Comparison of ENCODE assay signal across 21 cellular contexts in genomic region chr16:85607796-85608514, GRCh38. TPM values are rescaled to one million over a fixed set of nuclear protein-coding genes. Genes with fewer than 3 reads are reported as not detected.
DNase-seq lines count a peak whose midpoint lies in the region; ATAC-seq and TF ChIP-seq lines count a peak whose summit lies in the region.
"Had no signal": no experiment of that assay in that cellular context is flagged by ENCODE, and none has a peak within 500 bp of the region (broad histone marks: within the 10 kb centered on the region; RNA-seq: fewer than 3 reads in every experiment).

No MANE protein-coding gene starts in this region.

- H3K27ac ChIP-seq in mucosa of rectum (ENCODE audit: low read depth in 2 of 2, low read length in 2 of 2) (peak overlapping the region; percentile 63 to 66), caudate nucleus (ENCODE audit: low read depth, low read length) (no peak overlapping the region)
- H3K27ac ChIP-seq: esophagus muscularis mucosa, right atrium auricular region, thoracic aorta had no signal

- no peaks in the 10 kb centered on the region for H3K36me3 ChIP-seq in mucosa of rectum (ENCODE audit: control insufficient read depth in 2 of 2, insufficient read depth in 2 of 2, low read length in 2 of 2)
- H3K36me3 ChIP-seq: esophagus muscularis mucosa, heart left ventricle, right atrium auricular region, thoracic aorta had no signal

- peak overlapping the region in 1 of 2 donors; percentile 44 for H3K27ac Mint-ChIP-seq in natural killer cell
- H3K27ac Mint-ChIP-seq in natural killer cell treated with Interleukin-12 subunit alpha and Interleukin-12 subunit beta and Interleukin-15 and Interleukin-18, amount 100 ng/mL, for 72 hours: no peak overlapping the region
- peak overlapping the region; percentile 23; the same call in 1 of the 2 replicates for H3K27ac Mint-ChIP-seq in WTC11
- H3K27ac Mint-ChIP-seq in activated T-cell treated with anti-CD3 and anti-CD28 coated beads, Interleukin-2, amount 50 U/mL, for 72 hours: no peak overlapping the region

- CTCF ChIA-PET in WTC11 (lab: Charles Lee): interaction anchor here (0.6 to 3.7 kb wide), 22 partner anchors 8 to 192 kb away, joined by 3 to 49 read pairs (median 8); no protein-coding TSS in a partner anchor

- peak overlapping the region; percentile 25 for H3K4me3 Mint-ChIP-seq in natural killer cell
- no peak overlapping the region for H3K4me3 Mint-ChIP-seq in natural killer cell treated with Interleukin-12 subunit alpha and Interleukin-12 subunit beta and Interleukin-15 and Interleukin-18, amount 100 ng/mL, for 72 hours
- H3K4me3 Mint-ChIP-seq in WTC11: peak overlapping the region; percentile 64
- no peak overlapping the region for H3K4me3 Mint-ChIP-seq in activated T-cell treated with anti-CD3 and anti-CD28 coated beads, Interleukin-2, amount 50 U/mL, for 72 hours

- no peaks in the 10 kb centered on the region for H3K9me3 ChIP-seq in mucosa of rectum (ENCODE audit: control insufficient read depth in 2 of 2, low read length in 2 of 2)
- H3K9me3 ChIP-seq: esophagus muscularis mucosa, heart left ventricle, right atrium auricular region, thoracic aorta had no signal

- H3K9ac ChIP-seq in mucosa of rectum (ENCODE audit: low read depth in 1 of 2, low read length in 2 of 2): peak overlapping the region; percentile 32 to 61

- POLR2A ChIA-PET in WTC11 (lab: Charles Lee): interaction anchor here (1.2 to 3.3 kb wide), 4 partner anchors 45 to 56 kb away, joined by 4 to 20 read pairs (median 5); no protein-coding TSS in a partner anchor

- no peaks in the 10 kb centered on the region for H3K27me3 ChIP-seq in mucosa of rectum (ENCODE audit: control insufficient read depth in 2 of 2, insufficient read depth in 2 of 2, low read length in 2 of 2)
- H3K27me3 ChIP-seq: esophagus muscularis mucosa, heart left ventricle, right atrium auricular region had no signal

- H3K27me3 Mint-ChIP-seq in natural killer cell (ENCODE audit: low read depth in 2 of 2): no peaks in the 10 kb centered on the region
- no peaks in the 10 kb centered on the region for H3K27me3 Mint-ChIP-seq in natural killer cell treated with Interleukin-12 subunit alpha and Interleukin-12 subunit beta and Interleukin-15 and Interleukin-18, amount 100 ng/mL, for 72 hours
- peaks cover 17% of the 10 kb centered on the region for H3K27me3 Mint-ChIP-seq in WTC11 (ENCODE audit: low read depth)
- no peaks in the 10 kb centered on the region for H3K27me3 Mint-ChIP-seq in activated T-cell treated with anti-CD3 and anti-CD28 coated beads, Interleukin-2, amount 50 U/mL, for 72 hours (ENCODE audit: low read depth)
- H3K27me3 Mint-ChIP-seq: IgD-negative memory B cell had no signal

- no peak for ATAC-seq in natural killer cell
- ATAC-seq in natural killer cell treated with Interleukin-12 subunit alpha and Interleukin-12 subunit beta and Interleukin-15 and Interleukin-18, amount 100 ng/mL, for 72 hours: no peak
- no peak for ATAC-seq in WTC11
- ATAC-seq in activated T-cell treated with anti-CD3 and anti-CD28 coated beads, Interleukin-2, amount 50 U/mL, for 72 hours (replicated peaks in 1 of 2): no peak
- ATAC-seq: heart left ventricle; left lobe of liver; naive thymus-derived CD4-positive, alpha-beta T cell; PC-3 had no signal

- TF ChIP-seq CTCF in natural killer cell (IDR thresholded peaks at IDR 0.05): no peak
- TF ChIP-seq CTCF in WTC11 (IDR thresholded peaks at IDR 0.05): no peak

- H3K4me1 Mint-ChIP-seq in natural killer cell (peaks cover 31 to 64% of the 10 kb centered on the region in 2 donors), WTC11 (peaks cover 59% of the 10 kb centered on the region)
- peaks cover 37 to 53% of the 10 kb centered on the region in 2 donors for H3K4me1 Mint-ChIP-seq in natural killer cell treated with Interleukin-12 subunit alpha and Interleukin-12 subunit beta and Interleukin-15 and Interleukin-18, amount 100 ng/mL, for 72 hours (ENCODE audit: low read depth in 2 of 2)
- peaks cover 26% of the 10 kb centered on the region for H3K4me1 Mint-ChIP-seq in activated T-cell treated with anti-CD3 and anti-CD28 coated beads, Interleukin-2, amount 50 U/mL, for 72 hours (ENCODE audit: low read depth)

- peaks cover 42 to 53% of the 10 kb centered on the region in 2 donors for H3K4me1 ChIP-seq in mucosa of rectum (ENCODE audit: control insufficient read depth in 2 of 2, insufficient read depth in 2 of 2, low read length in 2 of 2)

- no peak overlapping the region for H3K4me3 ChIP-seq in mucosa of rectum (ENCODE audit: low read length in 2 of 2)
- H3K4me3 ChIP-seq: right atrium auricular region, thoracic aorta had no signal

- intact Hi-C loops in natural killer cell (cut with micrococcal nuclease): no loop called here
- intact Hi-C loops in posterior cingulate gyrus (cut with DNase I): no loop called here

- H3K9me3 Mint-ChIP-seq in natural killer cell (no peaks in the 10 kb centered on the region), WTC11 (no peaks in the 10 kb centered on the region)
- H3K9me3 Mint-ChIP-seq in natural killer cell treated with Interleukin-12 subunit alpha and Interleukin-12 subunit beta and Interleukin-15 and Interleukin-18, amount 100 ng/mL, for 72 hours: no peaks in the 10 kb centered on the region
- no peaks in the 10 kb centered on the region for H3K9me3 Mint-ChIP-seq in activated T-cell treated with anti-CD3 and anti-CD28 coated beads, Interleukin-2, amount 50 U/mL, for 72 hours
- H3K9me3 Mint-ChIP-seq: IgD-negative memory B cell had no signal

- DNase-seq in natural killer cell (no peak), WTC11 (ENCODE audit: low spot score) (no peak), amygdala (lab: John Stamatoyannopoulos, UW) (no peak), caudate nucleus (lab: John Stamatoyannopoulos, UW) (no peak), posterior cingulate gyrus (no peak)
- no peak for DNase-seq in natural killer cell treated with Interleukin-12 subunit alpha and Interleukin-12 subunit beta and Interleukin-15 and Interleukin-18, amount 100 ng/mL, for 72 hours (ENCODE audit: low spot score)
- no peak for DNase-seq in activated T-cell treated with anti-CD3 and anti-CD28 coated beads, Interleukin-2, amount 50 U/mL, for 72 hours
- DNase-seq: activated CD8-positive, alpha-beta memory T cell treated with anti-CD3 and anti-CD28 coated beads for 24 hours; activated gamma-delta T cell; cortex of kidney; heart left ventricle; naive thymus-derived CD4-positive, alpha-beta T cell; NCI-H446; PC-3; stimulated activated CD4-positive, alpha-beta T cell treated with anti-CD3 and anti-CD28 coated beads, Interleukin-1b, Interleukin-23, amount 100 ng/mL, for 48 hours had no signal

- H3K36me3 Mint-ChIP-seq in natural killer cell (no peaks in the 10 kb centered on the region), WTC11 (no peaks in the 10 kb centered on the region)
- no peaks in the 10 kb centered on the region for H3K36me3 Mint-ChIP-seq in natural killer cell treated with Interleukin-12 subunit alpha and Interleukin-12 subunit beta and Interleukin-15 and Interleukin-18, amount 100 ng/mL, for 72 hours
- H3K36me3 Mint-ChIP-seq in activated T-cell treated with anti-CD3 and anti-CD28 coated beads, Interleukin-2, amount 50 U/mL, for 72 hours (ENCODE audit: insufficient read depth in 2 of 2): no peaks in the 10 kb centered on the region
- H3K36me3 Mint-ChIP-seq: IgD-negative memory B cell had no signal

TF ChIP-seq in WTC11, 78 proteins besides CTCF, POLR2A, EP300 and RAD21:
- TF ChIP-seq HMGXB4 (CRISPR knock-in tag; IDR thresholded peaks at IDR 0.05) (no peak), ZNF317 (CRISPR knock-in tag; IDR thresholded peaks at IDR 0.05; ENCODE audit: borderline replicate concordance, low read depth) (no peak), ZNF512 (CRISPR knock-in tag; IDR thresholded peaks at IDR 0.05; ENCODE audit: borderline replicate concordance) (no peak), CBFB (CRISPR knock-in tag; IDR thresholded peaks at IDR 0.05; ENCODE audit: low read depth) (no peak), ELF4 (CRISPR knock-in tag; IDR thresholded peaks at IDR 0.05; ENCODE audit: low read depth) (no peak), ZBTB21 (CRISPR knock-in tag; IDR thresholded peaks at IDR 0.05; ENCODE audit: borderline replicate concordance) (no peak), CREB1 (CRISPR knock-in tag; IDR thresholded peaks at IDR 0.05) (no peak)

RNA-seq across cellular contexts. Expression of gene GSE1, which starts 5.2 kb away (rescaled TPM):
- 100 to 1,000 TPM; 232 to 277 (median 233) TPM for total RNA-seq in natural killer cell
- 100 to 1,000 TPM in 1 of 2 donors, 10 to 100 TPM in 1; 84.9 to 146 TPM for total RNA-seq in natural killer cell treated with Interleukin-12 subunit alpha and Interleukin-12 subunit beta and Interleukin-15 and Interleukin-18, amount 100 ng/mL, for 72 hours
- 91.0 to 124 TPM (median 93.8 TPM) in 3 replicates for total RNA-seq in WTC11 (2021)
- total RNA-seq in activated T-cell treated with anti-CD3 and anti-CD28 coated beads, Interleukin-2, amount 50 U/mL, for 72 hours: 10 to 100 TPM; 26.7 to 30.9 TPM

Comparison
In these comparisons a context has a peak if more than half of its experiments do, and no peak if none do; other contexts are left out.
1. H3K4me3 Mint-ChIP-seq: peak in natural killer cell (single experiment) and WTC11 (single experiment); none in natural killer cell treated with Interleukin-12 subunit alpha and Interleukin-12 subunit beta and Interleukin-15 and Interleukin-18, amount 100 ng/mL, for 72 hours (single experiment) and activated T-cell treated with anti-CD3 and anti-CD28 coated beads, Interleukin-2, amount 50 U/mL, for 72 hours (0 of 2).